In the genomic region with DNA sequence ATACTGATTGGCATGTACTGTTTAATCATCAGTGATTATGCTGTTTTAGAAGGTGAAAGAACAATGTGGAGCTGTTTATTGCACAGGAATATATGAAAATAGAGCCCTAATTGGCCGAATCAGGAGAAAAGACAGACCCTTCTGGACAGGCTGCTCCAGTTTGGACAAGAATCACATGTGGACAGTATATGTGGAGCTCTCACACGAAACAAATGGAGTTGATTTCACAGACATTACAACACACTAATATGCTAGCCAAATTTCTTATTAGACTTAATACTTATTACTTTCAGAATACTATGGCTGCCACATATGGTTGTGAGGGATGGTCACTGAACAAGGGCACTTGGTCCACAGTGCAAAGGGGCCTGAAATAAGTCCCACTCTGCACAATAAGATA, we compare ENCODE assay signal across 34 cellular contexts. TPM values are rescaled to one million over a fixed set of nuclear protein-coding genes. Genes with fewer than 3 reads are reported as not detected.
"Had no signal": no experiment of that assay in that cellular context is flagged by ENCODE, and none has a peak within 500 bp of the region (broad histone marks: within the 10 kb centered on the region; RNA-seq: fewer than 3 reads in every experiment).

No MANE protein-coding gene starts in this region.

- H3K4me1 Mint-ChIP-seq: activated CD4-positive, alpha-beta T cell treated with anti-CD3 and anti-CD28 coated beads for 36 hours; activated naive CD8-positive, alpha-beta T cell treated with anti-CD3 and anti-CD28 coated beads for 36 hours had no signal

- H3K36me3 Mint-ChIP-seq: activated naive CD8-positive, alpha-beta T cell treated with anti-CD3 and anti-CD28 coated beads for 36 hours; brain; naive B cell; stimulated activated memory B cell treated with anti-CD40 and anti-IgM and Interleukin-4, amounts not matched to agents 10 μg/mL and 1 μg/mL and 100 μg/mL, for 72 hours had no signal

- H3K4me3 ChIP-seq: ascending aorta, cardiac muscle cell, colonic mucosa, ovary, testis, transverse colon had no signal

- H3K27ac ChIP-seq: ascending aorta, cardiac muscle cell, colonic mucosa, neutrophil, ovary, testis, transverse colon had no signal

- H3K9me3 ChIP-seq: ascending aorta, colonic mucosa, neutrophil, ovary, testis, transverse colon had no signal

- H3K36me3 ChIP-seq: ascending aorta, cardiac muscle cell, colonic mucosa, neutrophil, ovary, transverse colon had no signal

- H3K27me3 ChIP-seq: ascending aorta, ovary, testis had no signal

- DNase-seq: activated CD4-positive, alpha-beta T cell treated with anti-CD3 and anti-CD28 coated beads for 36 hours; activated CD4-positive, alpha-beta T cell treated with anti-CD3 and anti-CD28 coated beads, Interleukin-2, amount 50 U/mL, for 4 hours; activated CD4-positive, CD25-positive, alpha-beta regulatory T cell; activated CD8-positive, alpha-beta memory T cell treated with anti-CD3 and anti-CD28 coated beads for 24 hours; activated effector memory CD4-positive, alpha-beta T cell treated with anti-CD3 and anti-CD28 coated beads, Interleukin-2, amount 50 U/mL, for 16 hours; activated naive CD4-positive, alpha-beta T cell treated with anti-CD3 and anti-CD28 coated beads for 36 hours; activated naive CD8-positive, alpha-beta T cell treated with anti-CD3 and anti-CD28 coated beads for 36 hours; cerebellar nuclear complex; colonic mucosa; head of caudate nucleus; hippocampal formation; left cardiac atrium; left ventricle myocardium superior; naive B cell; nephron progenitor cell; ovary; small intestine; stimulated activated CD4-positive, alpha-beta T cell treated with anti-CD3 and anti-CD28 coated beads, Interleukin-4, amount 100 ng/mL, for 24 hours; testis; transverse colon had no signal

- H3K4me3 Mint-ChIP-seq: activated CD4-positive, alpha-beta T cell treated with anti-CD3 and anti-CD28 coated beads for 36 hours; activated naive CD4-positive, alpha-beta T cell treated with anti-CD3 and anti-CD28 coated beads for 36 hours; activated naive CD8-positive, alpha-beta T cell treated with anti-CD3 and anti-CD28 coated beads for 36 hours; brain; naive B cell; nephron progenitor cell; stimulated activated memory B cell treated with anti-CD40 and anti-IgM and Interleukin-4, amounts not matched to agents 10 μg/mL and 1 μg/mL and 100 μg/mL, for 72 hours had no signal

- H3K27ac Mint-ChIP-seq: activated CD4-positive, alpha-beta T cell treated with anti-CD3 and anti-CD28 coated beads for 36 hours; activated naive CD4-positive, alpha-beta T cell treated with anti-CD3 and anti-CD28 coated beads for 36 hours; activated naive CD8-positive, alpha-beta T cell treated with anti-CD3 and anti-CD28 coated beads for 36 hours; brain; naive B cell; nephron progenitor cell; progenitor cell of endocrine pancreas; stimulated activated memory B cell treated with anti-CD40 and anti-IgM and Interleukin-4, amounts not matched to agents 10 μg/mL and 1 μg/mL and 100 μg/mL, for 72 hours had no signal

- ATAC-seq: activated CD4-positive, alpha-beta T cell treated with anti-CD3 and anti-CD28 coated beads for 36 hours; left cardiac atrium; left ventricle myocardium superior; sciatic nerve; stimulated activated memory B cell treated with anti-CD40 and anti-IgM and Interleukin-4, amounts not matched to agents 10 μg/mL and 1 μg/mL and 100 μg/mL, for 72 hours had no signal

- H3K9me3 Mint-ChIP-seq: activated naive CD4-positive, alpha-beta T cell treated with anti-CD3 and anti-CD28 coated beads for 36 hours; activated naive CD8-positive, alpha-beta T cell treated with anti-CD3 and anti-CD28 coated beads for 36 hours; brain; nephron progenitor cell; stimulated activated memory B cell treated with anti-CD40 and anti-IgM and Interleukin-4, amounts not matched to agents 10 μg/mL and 1 μg/mL and 100 μg/mL, for 72 hours had no signal

- H3K4me1 ChIP-seq: colonic mucosa, testis had no signal

RNA-seq across cellular contexts. Expression of a gene that starts 15.5 kb away (rescaled TPM):
- total RNA-seq: activated naive CD4-positive, alpha-beta T cell treated with anti-CD3 and anti-CD28 coated beads for 36 hours; activated naive CD8-positive, alpha-beta T cell treated with anti-CD3 and anti-CD28 coated beads for 36 hours; endothelial cell of umbilical vein; lung microvascular endothelial cell; renal cortical epithelial cell had no signal
- polyA plus RNA-seq: endothelial cell of umbilical vein had no signal

RNA-seq across cellular contexts. Expression of a gene that starts 43.3 kb away (rescaled TPM):
- total RNA-seq: activated CD4-positive, alpha-beta T cell treated with anti-CD3 and anti-CD28 coated beads for 36 hours; activated naive CD4-positive, alpha-beta T cell treated with anti-CD3 and anti-CD28 coated beads for 36 hours; activated naive CD8-positive, alpha-beta T cell treated with anti-CD3 and anti-CD28 coated beads for 36 hours; ascending aorta; cardiac muscle cell; colonic mucosa; endothelial cell of umbilical vein; left cardiac atrium; left ventricle myocardium superior; lung microvascular endothelial cell; ovary; progenitor cell of endocrine pancreas; renal cortical epithelial cell; sciatic nerve; T-helper 1 cell treated with Interleukin-12 subunit alpha and Interleukin-12 subunit beta and Interleukin-4 antibody, amounts not matched to agents 30 ng/mL and 1 ng/mL, for 36 hours; testis; transverse colon; urinary bladder had no signal
- polyA plus RNA-seq: cardiac muscle cell, endothelial cell of umbilical vein, esophagus, keratinocyte, ovary, small intestine had no signal
